ENCODE assay signal across 8 cellular contexts in the genomic region with DNA sequence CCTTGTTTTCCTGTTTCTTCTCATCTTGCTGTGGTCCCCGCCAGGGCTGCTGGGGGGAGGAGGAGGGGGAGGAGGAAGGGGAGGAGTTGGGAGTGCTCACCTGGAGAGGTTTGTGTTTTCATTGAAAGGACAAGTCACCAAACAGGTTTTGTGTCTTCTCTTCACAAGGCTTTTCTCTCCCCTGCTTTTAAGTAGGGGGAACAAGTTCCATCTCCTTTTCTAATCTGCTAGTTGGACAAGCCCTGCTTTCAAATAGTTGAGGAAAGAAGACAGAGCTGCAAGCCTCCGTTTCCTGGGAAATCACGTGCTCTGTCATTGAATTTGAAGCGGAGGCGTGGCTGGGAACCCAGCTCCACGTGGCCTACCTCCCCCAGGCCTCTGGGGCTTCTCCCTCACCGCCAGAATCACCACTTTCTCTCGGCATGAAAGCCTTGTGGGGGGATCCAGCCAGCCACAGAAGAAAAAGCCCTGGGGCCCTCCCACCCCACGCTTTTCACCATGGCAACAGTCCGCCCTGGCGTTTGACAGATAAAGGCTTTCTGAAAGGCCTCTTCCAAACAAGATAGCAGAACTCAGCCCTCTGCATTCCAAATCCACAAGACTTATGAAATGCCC. TPM values are rescaled to one million over a fixed set of nuclear protein-coding genes. Genes with fewer than 3 reads are reported as not detected.
DNase-seq lines count a peak whose midpoint lies in the region; ATAC-seq lines count a peak whose summit lies in the region.

No MANE protein-coding gene starts in this region.

- peaks cover 31% of the 10 kb centered on the region for H3K27me3 Mint-ChIP-seq in T-helper 2 cell treated with Interferon-gamma antibody and Interleukin-4, amounts not matched to agents 5 μg/mL and 100 μg/mL, for 36 hours (ENCODE audit: low read depth)
- peaks cover 44% of the 10 kb centered on the region for H3K27me3 Mint-ChIP-seq in stimulated activated naive CD8-positive, alpha-beta T cell treated with anti-CD3 and anti-CD28 coated beads, Interleukin-15, amount 100 ng/mL, for 72 hours

- DNase-seq in NCI-H2196 (lab: John Stamatoyannopoulos, UW; ENCODE audit: unreplicated experiment) (peak; percentile 5), NCI-H2196 treated with DMSO at 0.1 percent for 48 hours (lab: John Stamatoyannopoulos, UW; ENCODE audit: unreplicated experiment) (no peak), mucosa of gallbladder (ENCODE audit: low spot score) (peak; percentile 55), middle frontal gyrus (ENCODE audit: extremely low spot score, low spot score) (no peak)
- DNase-seq in T-helper 2 cell treated with Interferon-gamma antibody and Interleukin-4, amounts not matched to agents 5 μg/mL and 100 μg/mL, for 36 hours (ENCODE audit: low spot score): peak; percentile 20
- peak; percentile 20 for DNase-seq in effector CD8-positive, alpha-beta T cell (lab: John Stamatoyannopoulos, UW)
- DNase-seq in stimulated activated naive CD8-positive, alpha-beta T cell treated with anti-CD3 and anti-CD28 coated beads, Interleukin-15, amount 100 ng/mL, for 72 hours: peak; percentile 67 to 84

- H3K9me3 Mint-ChIP-seq in T-helper 2 cell treated with Interferon-gamma antibody and Interleukin-4, amounts not matched to agents 5 μg/mL and 100 μg/mL, for 36 hours: no peaks in the 10 kb centered on the region
- no peaks in the 10 kb centered on the region for H3K9me3 Mint-ChIP-seq in stimulated activated naive CD8-positive, alpha-beta T cell treated with anti-CD3 and anti-CD28 coated beads, Interleukin-15, amount 100 ng/mL, for 72 hours

- H3K4me1 Mint-ChIP-seq in T-helper 2 cell treated with Interferon-gamma antibody and Interleukin-4, amounts not matched to agents 5 μg/mL and 100 μg/mL, for 36 hours (ENCODE audit: low read depth): peaks cover 10% of the 10 kb centered on the region
- H3K4me1 Mint-ChIP-seq in stimulated activated naive CD8-positive, alpha-beta T cell treated with anti-CD3 and anti-CD28 coated beads, Interleukin-15, amount 100 ng/mL, for 72 hours: peaks cover 34% of the 10 kb centered on the region

- H3K27ac Mint-ChIP-seq in T-helper 2 cell treated with Interferon-gamma antibody and Interleukin-4, amounts not matched to agents 5 μg/mL and 100 μg/mL, for 36 hours: no peak overlapping the region
- H3K27ac Mint-ChIP-seq in stimulated activated naive CD8-positive, alpha-beta T cell treated with anti-CD3 and anti-CD28 coated beads, Interleukin-15, amount 100 ng/mL, for 72 hours: peak overlapping the region in 1 of 2 donors; percentile 67

- peak; percentile 95 for ATAC-seq in stimulated activated naive CD8-positive, alpha-beta T cell treated with anti-CD3 and anti-CD28 coated beads, Interleukin-15, amount 100 ng/mL, for 72 hours
- ATAC-seq in HG02981 (IDR thresholded peaks at IDR 0.05; ENCODE audit: unreplicated experiment): no peak

- H3K4me3 Mint-ChIP-seq in T-helper 2 cell treated with Interferon-gamma antibody and Interleukin-4, amounts not matched to agents 5 μg/mL and 100 μg/mL, for 36 hours: no peak overlapping the region
- peak overlapping the region; percentile 57 to 76 for H3K4me3 Mint-ChIP-seq in stimulated activated naive CD8-positive, alpha-beta T cell treated with anti-CD3 and anti-CD28 coated beads, Interleukin-15, amount 100 ng/mL, for 72 hours

- no peaks in the 10 kb centered on the region for H3K36me3 Mint-ChIP-seq in T-helper 2 cell treated with Interferon-gamma antibody and Interleukin-4, amounts not matched to agents 5 μg/mL and 100 μg/mL, for 36 hours (ENCODE audit: low read depth)

RNA-seq across cellular contexts. Expression of a gene that starts 51.5 kb away (rescaled TPM):
- 8.8 TPM for total RNA-seq in mucosa of gallbladder

Comparison
In these comparisons a context has a peak if more than half of its experiments do, and no peak if none do; other contexts are left out.
1. DNase-seq: peak in NCI-H2196 (single experiment), T-helper 2 cell treated with Interferon-gamma antibody and Interleukin-4, amounts not matched to agents 5 μg/mL and 100 μg/mL, for 36 hours (single experiment), effector CD8-positive, alpha-beta T cell (single experiment), mucosa of gallbladder (single experiment) and stimulated activated naive CD8-positive, alpha-beta T cell treated with anti-CD3 and anti-CD28 coated beads, Interleukin-15, amount 100 ng/mL, for 72 hours (2 of 2); none in NCI-H2196 treated with DMSO at 0.1 percent for 48 hours (single experiment) and middle frontal gyrus (single experiment).